In genomic region chr9:95505676-95506437, GRCh38 we compare ENCODE assay signal across 8 cellular contexts. TPM values are rescaled to one million over a fixed set of nuclear protein-coding genes. Genes with fewer than 3 reads are reported as not detected.
DNase-seq lines count a peak whose midpoint lies in the region; ATAC-seq and TF ChIP-seq lines count a peak whose summit lies in the region.

No MANE protein-coding gene starts in this region.

- TF ChIP-seq POLR2A in gastrocnemius medialis (IDR thresholded peaks at IDR 0.05), result peak; percentile 17 to 36

- peak overlapping the region; percentile 84 to 96 (median 91) for H3K27ac ChIP-seq in gastrocnemius medialis

- intact Hi-C loops in gastrocnemius medialis (cut with DNase I; ENCODE audit: low total_unique reads), result loop anchor here (5.0 to 10.0 kb wide), 3 partner anchors 79 to 501 kb away; no protein-coding TSS in a partner anchor

- H3K9me3 ChIP-seq in gastrocnemius medialis, result no peaks in the 10 kb centered on the region

- TF ChIP-seq CTCF in gastrocnemius medialis (IDR thresholded peaks at IDR 0.05 in 4 of 5, conservative IDR thresholded peaks at IDR 0.05 in 1 of 5), result peak in 2 of 5 experiments; percentile 10 to 37

- DNase-seq in DMS53 (lab: John Stamatoyannopoulos, UW) (peak; percentile 66), DMS53 treated with DMSO at 0.1 percent for 48 hours (lab: John Stamatoyannopoulos, UW; ENCODE audit: unreplicated experiment) (no peak), OCI-M1 (lab: John Stamatoyannopoulos, UW) (peak; percentile 73), astrocyte of the hippocampus (ENCODE audit: low read depth, low spot score) (peak; percentile 87), gastrocnemius medialis (peak in 1 of 2 donors; percentile 18), mucosa of gallbladder (ENCODE audit: low spot score) (no peak)

- H3K36me3 ChIP-seq in gastrocnemius medialis, result no peaks in the 10 kb centered on the region

- no peaks in the 10 kb centered on the region for H3K27me3 ChIP-seq in gastrocnemius medialis

- in situ Hi-C loops in gastrocnemius medialis (cut with MboI; ENCODE audit: low sequenced_read_pairs in 4 of 4), result loop anchor here (10.0 to 25.0 kb wide), 4 partner anchors 194 to 381 kb away; partner anchors contain the start of genes ERCC6L2 (in 2 of the 4) and FANCC (in 2 of the 4)

- ATAC-seq in HG02938 (IDR thresholded peaks at IDR 0.05; ENCODE audit: unreplicated experiment) (peak; percentile 7), gastrocnemius medialis (no peak)

- H3K4me1 ChIP-seq in gastrocnemius medialis, result peaks cover 27% of the 10 kb centered on the region in 2 donors

- peak overlapping the region; percentile 75 for H3K4me3 ChIP-seq in iPS-11a (ENCODE audit: low read depth, low read length)
- peak overlapping the region; percentile 76 to 98 (median 87) for H3K4me3 ChIP-seq in gastrocnemius medialis

RNA-seq across cellular contexts. Expression of gene PTCH1, which starts 10.9 kb away (rescaled TPM):
- total RNA-seq in gastrocnemius medialis (1 to 10 TPM; 4.2 to 6.9 (median 5.2) TPM), mucosa of gallbladder (57.9 TPM)

Comparison
In these comparisons a context has a peak if more than half of its experiments do, and no peak if none do; other contexts are left out.
1. DNase-seq: peak in DMS53 (single experiment), OCI-M1 (single experiment) and astrocyte of the hippocampus (single experiment); none in DMS53 treated with DMSO at 0.1 percent for 48 hours (single experiment) and mucosa of gallbladder (single experiment).